23 cellular contexts compared by ENCODE assay signal in the genomic region with DNA sequence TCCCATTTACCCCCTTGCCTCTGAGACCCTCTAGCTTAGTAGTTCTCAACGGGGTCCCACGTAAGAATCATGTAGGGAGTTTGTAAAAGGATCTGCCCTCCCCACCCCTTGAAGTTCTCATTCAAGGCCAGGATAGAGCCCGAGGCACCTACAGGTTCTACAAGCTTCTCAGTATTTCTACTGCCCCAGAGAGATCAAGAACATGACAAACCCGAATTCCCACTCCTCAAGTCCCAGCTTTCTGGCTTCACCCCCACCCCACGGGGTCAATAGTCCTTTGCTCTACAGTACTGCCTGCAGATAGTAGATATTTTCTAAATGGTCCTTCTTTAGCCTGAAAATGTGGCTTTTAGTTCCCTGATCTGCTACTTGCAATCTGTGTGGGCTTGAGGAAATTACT. TPM values are rescaled to one million over a fixed set of nuclear protein-coding genes. Genes with fewer than 3 reads are reported as not detected.
DNase-seq lines count a peak whose midpoint lies in the region; ATAC-seq and TF ChIP-seq lines count a peak whose summit lies in the region.
"Had no signal": no experiment of that assay in that cellular context is flagged by ENCODE, and none has a peak within 500 bp of the region (broad histone marks: within the 10 kb centered on the region; RNA-seq: fewer than 3 reads in every experiment).

No MANE protein-coding gene starts in this region.

- no peaks in the 10 kb centered on the region for H3K9me3 Mint-ChIP-seq in type B pancreatic cell
- no peaks in the 10 kb centered on the region for H3K9me3 Mint-ChIP-seq in activated CD8-positive, alpha-beta T cell treated with anti-CD3 and anti-CD28 coated beads for 36 hours
- H3K9me3 Mint-ChIP-seq: CD4-positive, alpha-beta T cell; CD8-positive, alpha-beta memory T cell; HFFc6 had no signal

- intact Hi-C loops in activated CD8-positive, alpha-beta T cell treated with anti-CD3 and anti-CD28 coated beads for 36 hours (cut with micrococcal nuclease): no loop called here

- peak overlapping the region; percentile 54 for H3K27ac Mint-ChIP-seq in type B pancreatic cell
- no peak overlapping the region for H3K27ac Mint-ChIP-seq in activated CD8-positive, alpha-beta T cell treated with anti-CD3 and anti-CD28 coated beads for 36 hours
- H3K27ac Mint-ChIP-seq: CD4-positive, alpha-beta T cell; CD8-positive, alpha-beta memory T cell; HFFc6 had no signal

- H3K27ac ChIP-seq in BLaER1 treated with 17β-estradiol and CSF1 and Interleukin-3, amounts not matched to agents 10 nM and 100 nM: no peak overlapping the region
- no peak overlapping the region for H3K27ac ChIP-seq in osteoblast (ENCODE audit: low read depth, low read length)

- H3K27me3 Mint-ChIP-seq in type B pancreatic cell: no peaks in the 10 kb centered on the region
- H3K27me3 Mint-ChIP-seq in activated CD8-positive, alpha-beta T cell treated with anti-CD3 and anti-CD28 coated beads for 36 hours: no peaks in the 10 kb centered on the region
- H3K27me3 Mint-ChIP-seq: CD4-positive, alpha-beta T cell had no signal

- no peaks in the 10 kb centered on the region for H3K27me3 ChIP-seq in BLaER1 treated with 17β-estradiol and CSF1 and Interleukin-3, amounts not matched to agents 10 nM and 100 nM
- H3K27me3 ChIP-seq in osteoblast (ENCODE audit: insufficient read depth, low read length): peaks cover 43% of the 10 kb centered on the region
- H3K27me3 ChIP-seq: BE2C had no signal

- H3K36me3 Mint-ChIP-seq in type B pancreatic cell: no peaks in the 10 kb centered on the region
- no peaks in the 10 kb centered on the region for H3K36me3 Mint-ChIP-seq in activated CD8-positive, alpha-beta T cell treated with anti-CD3 and anti-CD28 coated beads for 36 hours (ENCODE audit: low read depth)
- H3K36me3 Mint-ChIP-seq: CD8-positive, alpha-beta memory T cell had no signal

- no peaks in the 10 kb centered on the region for H3K36me3 ChIP-seq in BLaER1 treated with 17β-estradiol and CSF1 and Interleukin-3, amounts not matched to agents 10 nM and 100 nM
- no peaks in the 10 kb centered on the region for H3K36me3 ChIP-seq in osteoblast (ENCODE audit: insufficient read depth, low read length)
- H3K36me3 ChIP-seq: BE2C, HAP-1 had no signal

- H3K4me1 ChIP-seq in BLaER1 treated with 17β-estradiol and CSF1 and Interleukin-3, amounts not matched to agents 10 nM and 100 nM: peaks cover 9 to 24% (median 16%) of the 10 kb centered on the region in 10 experiments
- H3K4me1 ChIP-seq in osteoblast (ENCODE audit: insufficient read depth, low read length): peaks cover 9% of the 10 kb centered on the region
- H3K4me1 ChIP-seq: HAP-1 had no signal

- no peaks in the 10 kb centered on the region for H3K79me2 ChIP-seq in osteoblast (ENCODE audit: insufficient read depth, low read length)

- H2AFZ ChIP-seq in osteoblast (ENCODE audit: low read length): no peak overlapping the region

- 0 out of 22 replicates have a peak overlapping the region, but pooled peaks of 2 of the 11 experiments have one; percentile 25 to 37 for H3K9ac ChIP-seq in BLaER1 treated with 17β-estradiol and CSF1 and Interleukin-3, amounts not matched to agents 10 nM and 100 nM

- DNase-seq in CD1c-positive myeloid dendritic cell (ENCODE audit: extremely low spot score) (peak; percentile 43), osteoblast (ENCODE audit: insufficient read length, low spot score, missing footprints) (peak; percentile 78), type B pancreatic cell (ENCODE audit: extremely low spot score, unreplicated experiment) (no peak), T-helper 1 cell (no peak)
- DNase-seq in activated CD8-positive, alpha-beta T cell treated with anti-CD3 and anti-CD28 coated beads for 36 hours: no peak
- DNase-seq in stimulated activated CD4-positive, alpha-beta T cell treated with anti-CD3 and anti-CD28 coated beads, Interleukin-2, amount 100 ng/mL, for 24 hours: no peak
- DNase-seq: 8988T; ACHN; AML-193; BE2C; C1 segment of cervical spinal cord; CD4-positive, alpha-beta T cell; DMS 273 treated with DMSO at 0.1 percent for 48 hours; DMS79; EL; GDM1; GOT3; HFFc6 had no signal

- no peak overlapping the region for H3K4me3 ChIP-seq in BLaER1 treated with 17β-estradiol and CSF1 and Interleukin-3, amounts not matched to agents 10 nM and 100 nM
- H3K4me3 ChIP-seq in osteoblast (ENCODE audit: insufficient read depth, low read length): no peak overlapping the region
- H3K4me3 ChIP-seq: A549, GM12878, HAP-1 had no signal

- H3K4me2 ChIP-seq in BLaER1 treated with 17β-estradiol and CSF1 and Interleukin-3, amounts not matched to agents 10 nM and 100 nM: peak overlapping the region in 8 of 11 experiments; percentile 3 to 75 (median 52); a peak in 14 of 22 replicates
- no peak overlapping the region for H3K4me2 ChIP-seq in osteoblast (ENCODE audit: insufficient read depth, low read length)
- H3K4me2 ChIP-seq: A549 had no signal

- H3K4me1 Mint-ChIP-seq in type B pancreatic cell (ENCODE audit: unreplicated experiment): peaks cover 33% of the 10 kb centered on the region
- no peaks in the 10 kb centered on the region for H3K4me1 Mint-ChIP-seq in activated CD8-positive, alpha-beta T cell treated with anti-CD3 and anti-CD28 coated beads for 36 hours (ENCODE audit: low read depth)
- H3K4me1 Mint-ChIP-seq: CD8-positive, alpha-beta memory T cell had no signal

- no peak for ATAC-seq in activated CD8-positive, alpha-beta T cell treated with anti-CD3 and anti-CD28 coated beads for 36 hours
- ATAC-seq: A549, GM12878 had no signal

- H4K20me1 ChIP-seq in BLaER1 treated with 17β-estradiol and CSF1 and Interleukin-3, amounts not matched to agents 10 nM and 100 nM: no peaks in the 10 kb centered on the region; a peak in 1 of 22 replicates
- no peaks in the 10 kb centered on the region for H4K20me1 ChIP-seq in osteoblast (ENCODE audit: insufficient read depth, low read length)

- no peak for TF ChIP-seq CTCF in osteoblast (IDR thresholded peaks at IDR 0.05; ENCODE audit: extremely low read depth, low read depth, low read length)
- TF ChIP-seq CTCF in type B pancreatic cell (conservative IDR thresholded peaks at IDR 0.05): no peak
- TF ChIP-seq CTCF in activated CD8-positive, alpha-beta T cell treated with anti-CD3 and anti-CD28 coated beads for 36 hours (IDR thresholded peaks at IDR 0.05): no peak

- peak overlapping the region; percentile 26 for H3K4me3 Mint-ChIP-seq in type B pancreatic cell
- no peak overlapping the region for H3K4me3 Mint-ChIP-seq in activated CD8-positive, alpha-beta T cell treated with anti-CD3 and anti-CD28 coated beads for 36 hours
- H3K4me3 Mint-ChIP-seq: CD4-positive, alpha-beta T cell; CD8-positive, alpha-beta memory T cell; HFFc6 had no signal

- POLR2A ChIA-PET in activated CD8-positive, alpha-beta T cell treated with anti-CD3 and anti-CD28 coated beads for 36 hours (lab: Charles Lee): no interaction called here

- CTCF ChIA-PET in activated CD8-positive, alpha-beta T cell treated with anti-CD3 and anti-CD28 coated beads for 36 hours (lab: Charles Lee): interaction anchor here (1.0 to 4.2 kb wide), 2 partner anchors 17 to 28 kb away, joined by 3 to 15 read pairs; no protein-coding TSS in a partner anchor

- no peaks in the 10 kb centered on the region for H3K9me3 ChIP-seq in BLaER1 treated with 17β-estradiol and CSF1 and Interleukin-3, amounts not matched to agents 10 nM and 100 nM (replicated peaks in 1 of 11)
- no peaks in the 10 kb centered on the region for H3K9me3 ChIP-seq in osteoblast (ENCODE audit: low read depth, low read length)
- H3K9me3 ChIP-seq: A549, BE2C, HAP-1 had no signal

RNA-seq across cellular contexts. Expression of a gene that starts 7.2 kb away (rescaled TPM):
- total RNA-seq in osteoblast: not detected in 2 replicates
- not detected in 2 replicates for total RNA-seq in type B pancreatic cell (ENCODE audit: low replicate concordance)
- total RNA-seq in activated CD8-positive, alpha-beta T cell treated with anti-CD3 and anti-CD28 coated beads for 36 hours: not detected
- total RNA-seq: CD4-positive, alpha-beta T cell; CD8-positive, alpha-beta memory T cell; GM12878; HFFc6 had no signal

RNA-seq across cellular contexts. Expression of a gene that starts 58.5 kb away (rescaled TPM):
- total RNA-seq in osteoblast: not detected in 2 replicates
- 2.7 and 7.7 TPM in 2 replicates for total RNA-seq in type B pancreatic cell (ENCODE audit: low replicate concordance)
- not detected for total RNA-seq in activated CD8-positive, alpha-beta T cell treated with anti-CD3 and anti-CD28 coated beads for 36 hours
- total RNA-seq: CD4-positive, alpha-beta T cell; CD8-positive, alpha-beta memory T cell; HFFc6 had no signal

Comparison
In these comparisons a context has a peak if more than half of its experiments do, and no peak if none do; other contexts are left out.
1. DNase-seq: peak in CD1c-positive myeloid dendritic cell (single experiment) and osteoblast (single experiment); none in type B pancreatic cell (single experiment), activated CD8-positive, alpha-beta T cell treated with anti-CD3 and anti-CD28 coated beads for 36 hours (single experiment), T-helper 1 cell (0 of 5) and stimulated activated CD4-positive, alpha-beta T cell treated with anti-CD3 and anti-CD28 coated beads, Interleukin-2, amount 100 ng/mL, for 24 hours (0 of 2).